In the genomic region with DNA sequence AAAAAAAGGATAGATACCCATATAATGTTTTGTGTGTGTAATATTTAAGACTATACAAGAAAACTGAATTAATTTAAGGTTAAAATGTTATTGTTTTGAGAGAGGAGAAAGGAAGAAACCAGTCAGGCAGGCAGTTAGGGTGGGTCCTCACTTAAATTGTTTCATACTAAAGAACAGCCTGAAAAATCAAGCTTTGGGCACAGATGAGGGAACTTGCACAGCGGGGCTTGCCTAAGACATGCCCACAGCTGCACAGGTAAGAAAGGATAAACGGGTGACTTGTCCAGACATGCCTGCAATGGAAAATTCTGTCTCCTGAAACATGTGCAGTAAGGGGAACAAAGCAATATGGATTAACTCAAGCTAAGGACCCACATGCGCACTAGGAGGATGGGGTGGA, we compare ENCODE assay signal across 1 cellular context.
TF ChIP-seq lines count a peak whose summit lies in the region.

No MANE protein-coding gene starts in this region.

TF ChIP-seq in HEK293, 187 proteins besides CTCF, POLR2A, EP300 and RAD21 (continued from another document):
- TF ChIP-seq ZSCAN18 (tag by site-specific recombination; IDR thresholded peaks at IDR 0.05): no peak
- no peak for TF ChIP-seq ZNF701 (tag by site-specific recombination; IDR thresholded peaks at IDR 0.05)
- no peak for TF ChIP-seq MZF1 (tag by site-specific recombination; IDR thresholded peaks at IDR 0.05; ENCODE audit: borderline replicate concordance)
